12 cellular contexts compared by ENCODE assay signal in genomic region chr1:170807432-170807831, GRCh38.
DNase-seq lines count a peak whose midpoint lies in the region; ATAC-seq, FAIRE-seq and TF ChIP-seq lines count a peak whose summit lies in the region.
"Had no signal": no experiment of that assay in that cellular context is flagged by ENCODE, and none has a peak within 500 bp of the region (broad histone marks: within the 10 kb centered on the region; RNA-seq: fewer than 3 reads in every experiment).

No MANE protein-coding gene starts in this region.

- no peak overlapping the region for H3K9ac ChIP-seq in astrocyte (ENCODE audit: low read length)

- no peaks in the 10 kb centered on the region for H3K9me3 ChIP-seq in astrocyte (ENCODE audit: insufficient read depth, low read depth, low read length)
- no peaks in the 10 kb centered on the region for H3K9me3 ChIP-seq in aorta (ENCODE audit: control insufficient read depth, low read length)
- no peaks in the 10 kb centered on the region for H3K9me3 ChIP-seq in Caco-2
- H3K9me3 ChIP-seq: SJCRH30 had no signal

- intact Hi-C loops in aorta (cut with DNase I) (loop anchor here in 1 of 2 donors (5.0 kb wide), 1 partner anchor 65 kb away; no protein-coding TSS in a partner anchor), Caco-2 (cut with micrococcal nuclease; ENCODE audit: unreplicated experiment) (no loop called here)

- FAIRE-seq in astrocyte (lab: Jason Lieb, UNC), result no peak

- POLR2A ChIA-PET in Caco-2 (lab: Charles Lee), result no interaction called here

- H3K27ac Mint-ChIP-seq in HFFc6 (peak overlapping the region; percentile 41), astrocyte (ENCODE audit: unreplicated experiment) (peak overlapping the region; percentile 88), Caco-2 (ENCODE audit: unreplicated experiment) (no peak overlapping the region), type B pancreatic cell (no peak overlapping the region)
- H3K27ac Mint-ChIP-seq: activated naive CD4-positive, alpha-beta T cell treated with anti-CD3 and anti-CD28 coated beads, Interleukin-2, amount 50 U/mL, for 24 hours; naive thymus-derived CD8-positive, alpha-beta T cell had no signal

- H3K4me1 Mint-ChIP-seq in HFFc6 (ENCODE audit: low read depth) (peaks cover 55% of the 10 kb centered on the region), astrocyte (ENCODE audit: low read depth, unreplicated experiment) (peaks cover 28% of the 10 kb centered on the region), Caco-2 (ENCODE audit: low read depth, unreplicated experiment) (no peaks in the 10 kb centered on the region), type B pancreatic cell (ENCODE audit: unreplicated experiment) (peaks cover 11% of the 10 kb centered on the region)
- H3K4me1 Mint-ChIP-seq: activated naive CD4-positive, alpha-beta T cell treated with anti-CD3 and anti-CD28 coated beads, Interleukin-2, amount 50 U/mL, for 24 hours; naive thymus-derived CD8-positive, alpha-beta T cell had no signal

- H3K79me2 ChIP-seq in astrocyte (ENCODE audit: insufficient read depth, low read length), result no peaks in the 10 kb centered on the region

- DNase-seq in HFFc6 (peak; percentile 66), astrocyte (ENCODE audit: low read depth) (peak; percentile 83), foreskin fibroblast (peak; percentile 79 to 89), aorta (no peak), Caco-2 (no peak), type B pancreatic cell (ENCODE audit: extremely low spot score, unreplicated experiment) (no peak)
- DNase-seq: left lung; naive thymus-derived CD8-positive, alpha-beta T cell; NCI-H1694; SJCRH30 had no signal

- H3K27me3 ChIP-seq in astrocyte (ENCODE audit: insufficient read depth, low read length) (no peaks in the 10 kb centered on the region), aorta (ENCODE audit: control insufficient read depth in 1 of 2, insufficient read depth in 2 of 2, low read length in 1 of 2) (no peaks in the 10 kb centered on the region), Caco-2 (replicated peaks; ENCODE audit: control insufficient read depth, insufficient read depth, low read length) (no peaks in the 10 kb centered on the region)
- H3K27me3 ChIP-seq: left lung, SJCRH30 had no signal

- no peaks in the 10 kb centered on the region for H3K36me3 ChIP-seq in astrocyte (ENCODE audit: insufficient read depth, low read length)
- no peaks in the 10 kb centered on the region for H3K36me3 ChIP-seq in aorta (ENCODE audit: control insufficient read depth in 1 of 2, insufficient read depth in 2 of 2, low read length in 1 of 2)
- no peaks in the 10 kb centered on the region for H3K36me3 ChIP-seq in Caco-2 (ENCODE audit: control insufficient read depth, insufficient read depth, low read length)
- H3K36me3 ChIP-seq: left lung, SJCRH30 had no signal

- H2AFZ ChIP-seq in astrocyte (ENCODE audit: low read depth, low read length), result peak overlapping the region; percentile 19

- H3K36me3 Mint-ChIP-seq in HFFc6 (ENCODE audit: low read depth) (0 out of 2 replicates have a peak, but pooled peaks cover 6% of the 10 kb centered on the region), astrocyte (ENCODE audit: low read depth, unreplicated experiment) (no peaks in the 10 kb centered on the region), Caco-2 (ENCODE audit: insufficient read depth, unreplicated experiment) (no peaks in the 10 kb centered on the region), type B pancreatic cell (no peaks in the 10 kb centered on the region)

- ATAC-seq in aorta (ENCODE audit: low FRiP score), result peak; percentile 45
- no peak for ATAC-seq in HG03520 (IDR thresholded peaks at IDR 0.05; ENCODE audit: unreplicated experiment)
- ATAC-seq: naive thymus-derived CD8-positive, alpha-beta T cell had no signal

- TF ChIP-seq CTCF in HFFc6 (IDR thresholded peaks at IDR 0.05) (no peak), astrocyte (IDR thresholded peaks at IDR 0.05; ENCODE audit: insufficient read depth, low read depth, low read length) (no peak), foreskin fibroblast (IDR thresholded peaks at IDR 0.05; ENCODE audit: low read depth, low read length) (no peak), Caco-2 (IDR thresholded peaks at IDR 0.05; ENCODE audit: insufficient read depth in 1 of 2, low read depth in 1 of 2, low read length in 1 of 2, severe bottlenecking in 1 of 2, unreplicated experiment in 1 of 2) (no peak), type B pancreatic cell (conservative IDR thresholded peaks at IDR 0.05) (no peak)

- peak overlapping the region; percentile 32 for H3K27ac ChIP-seq in astrocyte (ENCODE audit: low read depth, low read length)
- peak overlapping the region; percentile 68 to 88 for H3K27ac ChIP-seq in aorta (ENCODE audit: low read depth in 1 of 2, low read length in 2 of 2)
- H3K27ac ChIP-seq: left lung, SJCRH30 had no signal

- WGBS in aorta, 2 donors, result 48 to 57% methylated on average over 4 of the region's 4 CpGs

- H3K4me1 ChIP-seq in astrocyte (ENCODE audit: insufficient read depth, low read length) (peaks cover 5% of the 10 kb centered on the region), aorta (ENCODE audit: control insufficient read depth in 1 of 2, insufficient read depth in 2 of 2, low read length in 2 of 2) (peaks cover 0 to 4% of the 10 kb centered on the region in 2 donors), Caco-2 (no peaks in the 10 kb centered on the region)
- H3K4me1 ChIP-seq: left lung, SJCRH30 had no signal

- BruUV-seq in Caco-2 (replicated peaks; lab: Mats Ljungman, UMichigan), result no TSS peak

- H4K20me1 ChIP-seq in astrocyte (ENCODE audit: insufficient read depth, low read length), result no peaks in the 10 kb centered on the region

- peak overlapping the region; percentile 25 for H3K4me2 ChIP-seq in astrocyte (ENCODE audit: low read length)

- H3K4me3 ChIP-seq in astrocyte (ENCODE audit: insufficient read depth, low read depth, low read length) (no peak overlapping the region), foreskin fibroblast (ENCODE audit: low read depth in 1 of 2, low read length in 2 of 2) (no peak overlapping the region), aorta (ENCODE audit: low read length in 2 of 2) (no peak overlapping the region), Caco-2 (ENCODE audit: low read depth, low read length) (no peak overlapping the region)
- H3K4me3 ChIP-seq: left lung, SJCRH30 had no signal

- no peaks in the 10 kb centered on the region; the same call in 1 of the 2 replicates for H3K9me3 Mint-ChIP-seq in HFFc6
- H3K9me3 Mint-ChIP-seq in astrocyte (ENCODE audit: unreplicated experiment), result no peaks in the 10 kb centered on the region
- H3K9me3 Mint-ChIP-seq in Caco-2 (ENCODE audit: unreplicated experiment), result no peaks in the 10 kb centered on the region
- H3K9me3 Mint-ChIP-seq in type B pancreatic cell, result peaks cover 6% of the 10 kb centered on the region

- H3K27me3 Mint-ChIP-seq in HFFc6 (ENCODE audit: insufficient read depth) (peaks cover 4% of the 10 kb centered on the region; the same call in 1 of the 2 replicates), astrocyte (ENCODE audit: low read depth, unreplicated experiment) (no peaks in the 10 kb centered on the region), Caco-2 (ENCODE audit: insufficient read depth, unreplicated experiment) (peaks cover 3% of the 10 kb centered on the region), type B pancreatic cell (no peaks in the 10 kb centered on the region)

- H3K4me3 Mint-ChIP-seq in HFFc6, result no peak overlapping the region
- H3K4me3 Mint-ChIP-seq in astrocyte (ENCODE audit: unreplicated experiment), result no peak overlapping the region
- no peak overlapping the region for H3K4me3 Mint-ChIP-seq in Caco-2 (ENCODE audit: unreplicated experiment)
- H3K4me3 Mint-ChIP-seq in type B pancreatic cell, result no peak overlapping the region
- H3K4me3 Mint-ChIP-seq: activated naive CD4-positive, alpha-beta T cell treated with anti-CD3 and anti-CD28 coated beads, Interleukin-2, amount 50 U/mL, for 24 hours; naive thymus-derived CD8-positive, alpha-beta T cell had no signal

- CTCF ChIA-PET in Caco-2 (lab: Charles Lee), result no interaction called here

Comparison
In these comparisons a context has a peak if more than half of its experiments do, and no peak if none do; other contexts are left out.
1. DNase-seq: peak in HFFc6 (single experiment), astrocyte (single experiment) and foreskin fibroblast (2 of 2); none in aorta (0 of 2), Caco-2 (0 of 2) and type B pancreatic cell (single experiment).
2. H3K27ac Mint-ChIP-seq: peak in HFFc6 (single experiment) and astrocyte (single experiment); none in Caco-2 (single experiment) and type B pancreatic cell (single experiment).